Comparison of ENCODE assay signal across 15 cellular contexts in genomic region chr19:45050036-45050435, GRCh38. TPM values are rescaled to one million over a fixed set of nuclear protein-coding genes. Genes with fewer than 3 reads are reported as not detected.
DNase-seq lines count a peak whose midpoint lies in the region; ATAC-seq, FAIRE-seq and TF ChIP-seq lines count a peak whose summit lies in the region.
"Had no signal": no experiment of that assay in that cellular context is flagged by ENCODE, and none has a peak within 500 bp of the region (broad histone marks: within the 10 kb centered on the region; RNA-seq: fewer than 3 reads in every experiment).

No MANE protein-coding gene starts in this region.

- H2AFZ ChIP-seq in KMS-11 (ENCODE audit: low read depth) (no peak overlapping the region), trophoblast cell (ENCODE audit: insufficient read depth, low read length, poor library complexity) (no peak overlapping the region)

- H3K18ac ChIP-seq in trophoblast cell (ENCODE audit: low read length), result no peak overlapping the region

- H4K8ac ChIP-seq in trophoblast cell (ENCODE audit: low read depth, low read length), result no peak overlapping the region

- H3K27ac ChIP-seq in CD8-positive, alpha-beta T cell (ENCODE audit: low read depth, low read length), result no peak overlapping the region
- H3K27ac ChIP-seq in KMS-11 (peak overlapping the region; percentile 53; the same call in 1 of the 2 replicates), trophoblast cell (ENCODE audit: low read depth, low read length) (no peak overlapping the region), kidney (ENCODE audit: low read depth in 2 of 2, low read length in 2 of 2) (no peak overlapping the region)
- H3K27ac ChIP-seq: ascending aorta had no signal

- H3K14ac ChIP-seq in trophoblast cell (ENCODE audit: low read length), result no peak overlapping the region

- H3K9me3 Mint-ChIP-seq in CD8-positive, alpha-beta T cell, result no peaks in the 10 kb centered on the region
- H3K9me3 Mint-ChIP-seq in effector memory CD8-positive, alpha-beta T cell, result no peaks in the 10 kb centered on the region
- no peaks in the 10 kb centered on the region for H3K9me3 Mint-ChIP-seq in activated CD8-positive, alpha-beta memory T cell treated with anti-CD3 and anti-CD28 coated beads, Interleukin-2, amount 10 ng/mL, durations not matched to agents 7 days and 5 days (ENCODE audit: low read depth)

- peaks cover 66% of the 10 kb centered on the region for H3K36me3 Mint-ChIP-seq in CD8-positive, alpha-beta T cell
- H3K36me3 Mint-ChIP-seq in effector memory CD8-positive, alpha-beta T cell (ENCODE audit: insufficient read depth), result peaks cover 42% of the 10 kb centered on the region
- H3K36me3 Mint-ChIP-seq in activated CD8-positive, alpha-beta memory T cell treated with anti-CD3 and anti-CD28 coated beads, Interleukin-2, amount 10 ng/mL, durations not matched to agents 7 days and 5 days, result peaks cover 27% of the 10 kb centered on the region

- H3K27me3 ChIP-seq in CD8-positive, alpha-beta T cell (ENCODE audit: insufficient read depth, low read length), result no peaks in the 10 kb centered on the region
- no peaks in the 10 kb centered on the region for H3K27me3 ChIP-seq in KMS-11 (ENCODE audit: insufficient read depth, low read depth)
- no peaks in the 10 kb centered on the region for H3K27me3 ChIP-seq in trophoblast cell (ENCODE audit: insufficient read depth, low read length)
- H3K27me3 ChIP-seq: ascending aorta had no signal

- intact Hi-C loops in CD8-positive, alpha-beta T cell (cut with DNase I, micrococcal nuclease), result loop anchor here in 1 of 2 experiments (10.0 kb wide), 1 partner anchor 245 kb away; the partner anchor contains the start of gene BCAM
- intact Hi-C loops in kidney (cut with DNase I), result no loop called here

- no peak overlapping the region for H2BK12ac ChIP-seq in trophoblast cell (ENCODE audit: low read length)

- POLR2A ChIA-PET in CD8-positive, alpha-beta T cell (lab: Charles Lee), result interaction anchor here (1.4 kb wide), 1 partner anchor 43 kb away, joined by 4 read pairs; the partner anchor contains the start of gene PPP1R37

- no peak overlapping the region for H3K4me3 ChIP-seq in CD8-positive, alpha-beta T cell (ENCODE audit: low read depth, low read length)
- H3K4me3 ChIP-seq in KMS-11 (IDR thresholded peaks at IDR 0.05; ENCODE audit: insufficient read depth, low read depth, low read length), result no peak overlapping the region
- H3K4me3 ChIP-seq in trophoblast cell (ENCODE audit: low read depth, low read length), result no peak overlapping the region
- no peak overlapping the region for H3K4me3 ChIP-seq in kidney (ENCODE audit: low read length in 2 of 2)
- H3K4me3 ChIP-seq: ascending aorta had no signal

- H2BK5ac ChIP-seq in trophoblast cell (ENCODE audit: low read depth, low read length, poor library complexity), result no peak overlapping the region

- H3K4ac ChIP-seq in trophoblast cell (ENCODE audit: low read depth, low read length), result peak overlapping the region; percentile 15

- ATAC-seq in CD8-positive, alpha-beta T cell, result no peak
- ATAC-seq in effector memory CD8-positive, alpha-beta T cell (replicated peaks), result no peak
- no peak for ATAC-seq in activated CD8-positive, alpha-beta memory T cell treated with anti-CD3 and anti-CD28 coated beads, Interleukin-2, amount 10 ng/mL, durations not matched to agents 7 days and 5 days

- H2BK120ac ChIP-seq in trophoblast cell (ENCODE audit: insufficient read depth, low read length, poor library complexity), result no peak overlapping the region

- no peak for FAIRE-seq in kidney (lab: Jason Lieb, UNC)

- CTCF ChIA-PET in CD8-positive, alpha-beta T cell (lab: Charles Lee), result interaction anchor here (0.7 to 1.7 kb wide), 2 partner anchors 8 to 98 kb away, joined by 3 to 6 read pairs; no protein-coding TSS in a partner anchor
- CTCF ChIA-PET in activated CD8-positive, alpha-beta memory T cell treated with anti-CD3 and anti-CD28 coated beads, Interleukin-2, amount 10 ng/mL, durations not matched to agents 7 days and 5 days (lab: Charles Lee), result interaction anchor here (2.2 kb wide), 1 partner anchor 10 kb away, joined by 9 read pairs; no protein-coding TSS in a partner anchor

- no CpG with 5 or more reads among the region's 6 CpGs for WGBS in trophoblast cell (ENCODE audit: extremely low coverage, insufficient coverage, insufficient read length)

- H3K79me2 ChIP-seq in KMS-11 (ENCODE audit: insufficient read depth, low read depth) (peaks cover 60% of the 10 kb centered on the region), trophoblast cell (ENCODE audit: control insufficient read depth, insufficient read depth, low read length, poor library complexity) (peaks cover 3% of the 10 kb centered on the region)

- H3K4me2 ChIP-seq in KMS-11 (peak overlapping the region; percentile 37; the same call in 1 of the 2 replicates), trophoblast cell (ENCODE audit: low read length) (no peak overlapping the region)

- no peak overlapping the region for H3K4me3 Mint-ChIP-seq in CD8-positive, alpha-beta T cell
- H3K4me3 Mint-ChIP-seq in effector memory CD8-positive, alpha-beta T cell, result no peak overlapping the region
- H3K4me3 Mint-ChIP-seq in activated CD8-positive, alpha-beta memory T cell treated with anti-CD3 and anti-CD28 coated beads, Interleukin-2, amount 10 ng/mL, durations not matched to agents 7 days and 5 days, result no peak overlapping the region

- H3K9ac ChIP-seq in KMS-11 (no peak overlapping the region), trophoblast cell (ENCODE audit: low read length) (no peak overlapping the region), kidney (ENCODE audit: low read length in 2 of 2) (no peak overlapping the region)

- H3K4me1 Mint-ChIP-seq in CD8-positive, alpha-beta T cell (ENCODE audit: low read depth), result peaks cover 40% of the 10 kb centered on the region
- H3K4me1 Mint-ChIP-seq in effector memory CD8-positive, alpha-beta T cell (ENCODE audit: low read depth in 2 of 2), result peaks cover 32 to 38% of the 10 kb centered on the region in 2 donors
- H3K4me1 Mint-ChIP-seq in activated CD8-positive, alpha-beta memory T cell treated with anti-CD3 and anti-CD28 coated beads, Interleukin-2, amount 10 ng/mL, durations not matched to agents 7 days and 5 days, result peaks cover 31% of the 10 kb centered on the region

- no peaks in the 10 kb centered on the region for H4K20me1 ChIP-seq in KMS-11 (ENCODE audit: insufficient read depth)

- no peak for DNase-seq in CD8-positive, alpha-beta T cell
- DNase-seq in effector memory CD8-positive, alpha-beta T cell, result no peak
- peak in 1 of 2 donors; percentile 33 for DNase-seq in trophoblast cell
- no peak for DNase-seq in kidney
- DNase-seq in CD1c-positive myeloid dendritic cell (ENCODE audit: extremely low spot score), result no peak
- DNase-seq in activated CD8-positive, alpha-beta memory T cell treated with anti-CD3 and anti-CD28 coated beads, Interleukin-2, amount 10 ng/mL, durations not matched to agents 7 days and 5 days, result no peak
- DNase-seq: activated CD4-positive, alpha-beta T cell treated with anti-CD3 and anti-CD28 coated beads for 4 hours; GOT3; NCI-H1105 treated with DMSO at 0.1 percent for 48 hours; right cardiac atrium; stimulated activated CD4-positive, alpha-beta T cell treated with anti-CD3 and anti-CD28 coated beads, Interleukin-2, amount 100 ng/mL, for 48 hours; stimulated activated CD8-positive, alpha-beta memory T cell treated with anti-CD3 and anti-CD28 coated beads, Interleukin-4, amount 100 ng/mL, for 48 hours; T-helper 2 cell had no signal

- no peak for TF ChIP-seq CTCF in CD8-positive, alpha-beta T cell (IDR thresholded peaks at IDR 0.05)
- TF ChIP-seq CTCF in KMS-11 (conservative IDR thresholded peaks at IDR 0.05; ENCODE audit: low read depth, low read length), result no peak
- TF ChIP-seq CTCF in kidney (IDR thresholded peaks at IDR 0.05; ENCODE audit: borderline replicate concordance, extremely low read depth, insufficient read depth), result no peak

- H3K36me3 ChIP-seq in CD8-positive, alpha-beta T cell (ENCODE audit: insufficient read depth, low read length), result peaks cover 38% of the 10 kb centered on the region
- H3K36me3 ChIP-seq in KMS-11 (ENCODE audit: insufficient read depth), result no peaks in the 10 kb centered on the region
- H3K36me3 ChIP-seq in trophoblast cell (ENCODE audit: control insufficient read depth in 1 of 2, insufficient read depth in 2 of 2, low read length in 2 of 2), result peaks cover 36 to 46% of the 10 kb centered on the region in 2 experiments
- H3K36me3 ChIP-seq in kidney (ENCODE audit: control insufficient read depth in 1 of 2, insufficient read depth in 2 of 2, low read length in 2 of 2), result peaks cover 13 to 24% of the 10 kb centered on the region in 2 donors

- H4K91ac ChIP-seq in trophoblast cell (ENCODE audit: low read depth, low read length), result no peak overlapping the region

- H3K23ac ChIP-seq in trophoblast cell (ENCODE audit: low read length), result no peak overlapping the region

- H3K4me1 ChIP-seq in CD8-positive, alpha-beta T cell (ENCODE audit: insufficient read depth, low read length), result peaks cover 18% of the 10 kb centered on the region
- H3K4me1 ChIP-seq in KMS-11 (ENCODE audit: low read depth, poor library complexity, severe bottlenecking), result peaks cover 87% of the 10 kb centered on the region
- H3K4me1 ChIP-seq in trophoblast cell (ENCODE audit: control insufficient read depth in 1 of 2, insufficient read depth in 2 of 2, low read length in 2 of 2), result peaks cover 0 to 5% of the 10 kb centered on the region in 2 experiments
- no peaks in the 10 kb centered on the region for H3K4me1 ChIP-seq in kidney (ENCODE audit: control insufficient read depth in 1 of 2, insufficient read depth in 1 of 2, low read depth in 1 of 2, low read length in 2 of 2)

- H4K12ac ChIP-seq in trophoblast cell (ENCODE audit: low read depth, low read length), result no peak overlapping the region

- peak overlapping the region; percentile 57 for H3K27ac Mint-ChIP-seq in CD8-positive, alpha-beta T cell
- H3K27ac Mint-ChIP-seq in effector memory CD8-positive, alpha-beta T cell, result peak overlapping the region; percentile 41 to 82
- no peak overlapping the region for H3K27ac Mint-ChIP-seq in activated CD8-positive, alpha-beta memory T cell treated with anti-CD3 and anti-CD28 coated beads, Interleukin-2, amount 10 ng/mL, durations not matched to agents 7 days and 5 days

- no peaks in the 10 kb centered on the region for H3K9me3 ChIP-seq in CD8-positive, alpha-beta T cell (ENCODE audit: low read length)
- H3K9me3 ChIP-seq in trophoblast cell (ENCODE audit: insufficient read depth, low read depth, low read length) (no peaks in the 10 kb centered on the region), kidney (ENCODE audit: control insufficient read depth in 1 of 2, low read length in 2 of 2) (no peaks in the 10 kb centered on the region)
- H3K9me3 ChIP-seq: ascending aorta had no signal

- no peaks in the 10 kb centered on the region for H3K27me3 Mint-ChIP-seq in CD8-positive, alpha-beta T cell (ENCODE audit: low read depth)
- no peaks in the 10 kb centered on the region for H3K27me3 Mint-ChIP-seq in effector memory CD8-positive, alpha-beta T cell
- H3K27me3 Mint-ChIP-seq in activated CD8-positive, alpha-beta memory T cell treated with anti-CD3 and anti-CD28 coated beads, Interleukin-2, amount 10 ng/mL, durations not matched to agents 7 days and 5 days, result no peaks in the 10 kb centered on the region

- H3K79me1 ChIP-seq in trophoblast cell (ENCODE audit: low read length), result no peaks in the 10 kb centered on the region

- no peak overlapping the region for H2AK5ac ChIP-seq in trophoblast cell (ENCODE audit: low read length)

RNA-seq across cellular contexts. Expression of gene CLASRP, which starts 11.2 kb away (rescaled TPM):
- total RNA-seq in CD8-positive, alpha-beta T cell, result 100 to 1,000 TPM; 144 to 153 TPM
- polyA plus RNA-seq in trophoblast cell (2013), result 30.4 TPM in 2 replicates
- 83.6 TPM for total RNA-seq in kidney
- 38.0 TPM for polyA plus RNA-seq in kidney (ENCODE audit: insufficient read depth, low read depth, low replicate concordance)
- 100 to 1,000 TPM; 114 to 121 TPM for total RNA-seq in activated CD8-positive, alpha-beta memory T cell treated with anti-CD3 and anti-CD28 coated beads, Interleukin-2, amount 10 ng/mL, durations not matched to agents 7 days and 5 days

RNA-seq across cellular contexts. Expression of gene ZNF296, which starts 26.2 kb away (rescaled TPM):
- 1 to 10 TPM; 2.6 to 3.4 TPM for total RNA-seq in CD8-positive, alpha-beta T cell
- 0.62 and 0.67 TPM in 2 replicates for polyA plus RNA-seq in trophoblast cell (2013)
- total RNA-seq in kidney, result 2.1 TPM
- 1.2 TPM for polyA plus RNA-seq in kidney (ENCODE audit: insufficient read depth, low read depth, low replicate concordance)
- 1 to 10 TPM; 5.3 to 9.5 TPM for total RNA-seq in activated CD8-positive, alpha-beta memory T cell treated with anti-CD3 and anti-CD28 coated beads, Interleukin-2, amount 10 ng/mL, durations not matched to agents 7 days and 5 days
- total RNA-seq: ascending aorta had no signal

RNA-seq across cellular contexts. Expression of gene GEMIN7, which starts 29.0 kb away (rescaled TPM):
- 1 to 10 TPM; 7.2 to 7.7 TPM for total RNA-seq in CD8-positive, alpha-beta T cell
- 18.4 and 19.0 TPM in 2 replicates for polyA plus RNA-seq in trophoblast cell (2013)
- 17.2 TPM for total RNA-seq in kidney
- 32.2 TPM for polyA plus RNA-seq in kidney (ENCODE audit: insufficient read depth, low read depth, low replicate concordance)
- total RNA-seq in activated CD8-positive, alpha-beta memory T cell treated with anti-CD3 and anti-CD28 coated beads, Interleukin-2, amount 10 ng/mL, durations not matched to agents 7 days and 5 days, result 10 to 100 TPM; 26.2 to 34.4 TPM

RNA-seq across cellular contexts. Expression of gene PPP1R37, which starts 42.9 kb away (rescaled TPM):
- 10 to 100 TPM; 19.3 to 19.9 TPM for total RNA-seq in CD8-positive, alpha-beta T cell
- 12.8 and 12.9 TPM in 2 replicates for polyA plus RNA-seq in trophoblast cell (2013)
- total RNA-seq in kidney, result 33.0 TPM
- 21.6 TPM for polyA plus RNA-seq in kidney (ENCODE audit: insufficient read depth, low read depth, low replicate concordance)
- 10 to 100 TPM; 18.7 to 30.0 TPM for total RNA-seq in activated CD8-positive, alpha-beta memory T cell treated with anti-CD3 and anti-CD28 coated beads, Interleukin-2, amount 10 ng/mL, durations not matched to agents 7 days and 5 days

RNA-seq across cellular contexts. Expression of gene RELB, which starts 48.8 kb away (rescaled TPM):
- total RNA-seq in CD8-positive, alpha-beta T cell, result 100 to 1,000 TPM; 168 to 179 TPM
- 7.4 and 7.5 TPM in 2 replicates for polyA plus RNA-seq in trophoblast cell (2013)
- 30.6 TPM for total RNA-seq in kidney
- 10.3 TPM for polyA plus RNA-seq in kidney (ENCODE audit: insufficient read depth, low read depth, low replicate concordance)
- total RNA-seq in activated CD8-positive, alpha-beta memory T cell treated with anti-CD3 and anti-CD28 coated beads, Interleukin-2, amount 10 ng/mL, durations not matched to agents 7 days and 5 days, result 10 to 100 TPM; 22.4 to 58.8 TPM
